ENCODE assay signal across 11 cellular contexts in the genomic region with DNA sequence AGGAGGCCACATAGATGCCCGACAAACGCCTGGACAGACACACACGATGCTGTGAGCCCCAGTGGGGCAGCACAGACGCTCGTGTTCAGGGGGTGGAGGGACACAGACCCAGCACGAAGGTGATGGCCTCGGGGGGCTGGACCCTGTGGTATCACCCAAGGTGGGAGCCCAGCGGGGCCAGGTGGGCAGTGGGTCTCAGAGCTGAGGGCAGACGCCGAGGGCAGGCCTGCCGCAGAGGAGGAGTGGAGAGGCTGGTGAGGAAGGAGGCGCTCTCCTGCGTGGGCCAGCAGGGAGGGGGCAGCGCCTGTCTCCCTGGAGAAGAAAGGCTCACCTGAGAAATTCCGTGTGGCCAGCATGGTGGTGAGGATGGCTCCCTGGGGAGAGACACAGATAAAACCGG. TPM values are rescaled to one million over a fixed set of nuclear protein-coding genes. Genes with fewer than 3 reads are reported as not detected.
"Had no signal": no experiment of that assay in that cellular context is flagged by ENCODE, and none has a peak within 500 bp of the region (broad histone marks: within the 10 kb centered on the region; RNA-seq: fewer than 3 reads in every experiment).

No MANE protein-coding gene starts in this region.

- H3K79me2 ChIP-seq: hepatocyte had no signal

- H3K9me3 ChIP-seq: left lung, ovary, prostate gland had no signal

- H3K4me3 ChIP-seq: hepatocyte, left lung, ovary had no signal

- H3K4me1 ChIP-seq: left lung, prostate gland had no signal

- H3K36me3 ChIP-seq: left lung, ovary, prostate gland had no signal

- H3K27me3 ChIP-seq: dorsolateral prefrontal cortex, hepatocyte, ovary had no signal

- H3K27ac ChIP-seq: hepatocyte, left lung, ovary had no signal

- FAIRE-seq: astrocyte, colon, TTC549 had no signal

RNA-seq across cellular contexts. Expression of a gene that starts 51.1 kb away (rescaled TPM):
- total RNA-seq: astrocyte, esophagus mucosa, natural killer cell had no signal
- polyA plus RNA-seq: immature natural killer cell had no signal
